Comparison of ENCODE assay signal across 1 cellular context in the genomic region with DNA sequence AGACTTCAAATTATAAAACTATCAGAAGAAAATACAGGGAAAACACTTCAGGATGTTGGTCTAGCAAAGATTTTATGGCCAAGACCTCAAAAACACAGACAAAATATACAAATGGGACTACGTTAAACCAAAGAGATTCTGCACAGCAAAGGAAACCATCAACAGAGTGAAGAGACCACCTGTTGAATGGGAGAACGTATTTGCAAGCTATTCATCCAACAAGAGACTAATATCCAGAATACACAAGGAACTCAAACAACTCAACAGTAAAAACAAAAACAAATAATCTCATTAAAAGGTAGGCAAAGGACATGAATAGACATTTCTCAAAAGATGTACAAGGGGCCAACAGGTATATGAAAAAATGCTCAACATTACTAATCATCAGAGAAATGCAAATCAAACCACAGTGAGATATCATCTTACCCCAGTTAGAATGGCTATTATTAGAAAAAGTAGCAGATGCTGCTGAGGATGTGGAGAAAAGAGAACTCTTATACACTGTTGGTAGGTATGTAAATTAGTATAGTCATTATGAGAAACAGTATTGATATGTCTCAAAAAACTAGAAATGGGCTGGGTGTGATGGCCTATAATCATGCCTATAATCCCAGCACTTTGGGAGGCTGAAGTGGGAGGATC.
TF ChIP-seq lines count a peak whose summit lies in the region.

No MANE protein-coding gene starts in this region.

TF ChIP-seq in WTC11, 78 proteins besides CTCF, POLR2A, EP300 and RAD21 (continued from another document):
- no peak for TF ChIP-seq ZNF425 (CRISPR knock-in tag; conservative IDR thresholded peaks at IDR 0.05)
- no peak for TF ChIP-seq NR1H2 (CRISPR knock-in tag; IDR thresholded peaks at IDR 0.05)
- no peak for TF ChIP-seq ZBTB21 (CRISPR knock-in tag; IDR thresholded peaks at IDR 0.05; ENCODE audit: borderline replicate concordance)
- TF ChIP-seq, protein P1, sequence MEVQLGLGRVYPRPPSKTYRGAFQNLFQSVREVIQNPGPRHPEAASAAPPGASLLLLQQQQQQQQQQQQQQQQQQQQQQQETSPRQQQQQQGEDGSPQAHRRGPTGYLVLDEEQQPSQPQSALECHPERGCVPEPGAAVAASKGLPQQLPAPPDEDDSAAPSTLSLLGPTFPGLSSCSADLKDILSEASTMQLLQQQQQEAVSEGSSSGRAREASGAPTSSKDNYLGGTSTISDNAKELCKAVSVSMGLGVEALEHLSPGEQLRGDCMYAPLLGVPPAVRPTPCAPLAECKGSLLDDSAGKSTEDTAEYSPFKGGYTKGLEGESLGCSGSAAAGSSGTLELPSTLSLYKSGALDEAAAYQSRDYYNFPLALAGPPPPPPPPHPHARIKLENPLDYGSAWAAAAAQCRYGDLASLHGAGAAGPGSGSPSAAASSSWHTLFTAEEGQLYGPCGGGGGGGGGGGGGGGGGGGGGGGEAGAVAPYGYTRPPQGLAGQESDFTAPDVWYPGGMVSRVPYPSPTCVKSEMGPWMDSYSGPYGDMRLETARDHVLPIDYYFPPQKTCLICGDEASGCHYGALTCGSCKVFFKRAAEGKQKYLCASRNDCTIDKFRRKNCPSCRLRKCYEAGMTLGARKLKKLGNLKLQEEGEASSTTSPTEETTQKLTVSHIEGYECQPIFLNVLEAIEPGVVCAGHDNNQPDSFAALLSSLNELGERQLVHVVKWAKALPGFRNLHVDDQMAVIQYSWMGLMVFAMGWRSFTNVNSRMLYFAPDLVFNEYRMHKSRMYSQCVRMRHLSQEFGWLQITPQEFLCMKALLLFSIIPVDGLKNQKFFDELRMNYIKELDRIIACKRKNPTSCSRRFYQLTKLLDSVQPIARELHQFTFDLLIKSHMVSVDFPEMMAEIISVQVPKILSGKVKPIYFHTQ (CRISPR knock-in tag; IDR thresholded peaks at IDR 0.05), result no peak
